Comparison of ENCODE assay signal across 20 cellular contexts in genomic region chr10:87836098-87836497, GRCh38. TPM values are rescaled to one million over a fixed set of nuclear protein-coding genes. Genes with fewer than 3 reads are reported as not detected.
DNase-seq lines count a peak whose midpoint lies in the region; ATAC-seq, FAIRE-seq and TF ChIP-seq lines count a peak whose summit lies in the region.
"Had no signal": no experiment of that assay in that cellular context is flagged by ENCODE, and none has a peak within 500 bp of the region (broad histone marks: within the 10 kb centered on the region; RNA-seq: fewer than 3 reads in every experiment).

No MANE protein-coding gene starts in this region.

- H3K36me3 ChIP-seq in HepG2 (replicated peaks in 1 of 2; ENCODE audit: control insufficient read depth in 1 of 2, insufficient read depth in 2 of 2, low read length in 2 of 2), result no peaks in the 10 kb centered on the region
- H3K36me3 ChIP-seq in right lobe of liver, result no peaks in the 10 kb centered on the region
- H3K36me3 ChIP-seq in K562 (ENCODE audit: control insufficient read depth, insufficient read depth, low read length), result no peaks in the 10 kb centered on the region
- H3K36me3 ChIP-seq: HAP-1 had no signal

- no peaks in the 10 kb centered on the region for H3K79me2 ChIP-seq in HepG2 (ENCODE audit: insufficient read depth, low read length)
- no peaks in the 10 kb centered on the region for H3K79me2 ChIP-seq in K562 (ENCODE audit: control insufficient read depth, insufficient read depth, low read length)

- intact Hi-C loops in HepG2 (cut with micrococcal nuclease; ENCODE audit: unreplicated experiment) (no loop called here), right lobe of liver (cut with DNase I) (no loop called here), K562 (cut with micrococcal nuclease) (no loop called here)

- TF ChIP-seq RAD21 in HepG2 (CRISPR knock-in tag; IDR thresholded peaks at IDR 0.05) (no peak), K562 (CRISPR knock-in tag; conservative IDR thresholded peaks at IDR 0.05 in 1 of 2, IDR thresholded peaks at IDR 0.05 in 1 of 2) (no peak)

- no peaks in the 10 kb centered on the region for H3K9me1 ChIP-seq in K562 (ENCODE audit: control insufficient read depth, insufficient read depth, low read length)

- no peak for ATAC-seq in HepG2
- ATAC-seq in right lobe of liver, result no peak
- peak; percentile 55; the same call in 1 of the 3 replicates for ATAC-seq in K562
- no peak for ATAC-seq in GM18511 (IDR thresholded peaks at IDR 0.05; ENCODE audit: unreplicated experiment)
- no peak for ATAC-seq in activated CD4-positive, CD25-positive, alpha-beta regulatory T cell treated with anti-CD3 and anti-CD28 coated beads, Interleukin-2, amount 50 U/mL, for 24 hours

- in situ Hi-C loops in HepG2 (cut with HindIII; ENCODE audit: extremely low pct_ligation_motif_present, low pct_unique_long_range_greater_than_20kb) (no loop called here), K562 (cut with MboI) (no loop called here)

- H3K27me3 ChIP-seq in HepG2 (ENCODE audit: control insufficient read depth in 1 of 2, insufficient read depth in 2 of 2, low read length in 2 of 2) (peaks cover 0 to 1% of the 10 kb centered on the region in 2 experiments; a peak in 1 of 5 replicates), right lobe of liver (no peaks in the 10 kb centered on the region), K562 (ENCODE audit: control insufficient read depth in 2 of 2, insufficient read depth in 2 of 2, low read length in 2 of 2) (no peaks in the 10 kb centered on the region)

- no peak for TF ChIP-seq POLR2A in HepG2 (IDR thresholded peaks at IDR 0.05; ENCODE audit: insufficient read depth in 1 of 2, low read depth in 2 of 2, low read length in 2 of 2)
- TF ChIP-seq POLR2A in right lobe of liver (IDR thresholded peaks at IDR 0.05), result no peak
- TF ChIP-seq POLR2A in H54 (IDR thresholded peaks at IDR 0.05; ENCODE audit: low read depth, low read length), result no peak
- TF ChIP-seq POLR2A in K562 (conservative IDR thresholded peaks at IDR 0.05), result no peak

- H4K20me1 ChIP-seq in HepG2 (ENCODE audit: insufficient read depth, low read length) (no peaks in the 10 kb centered on the region), K562 (replicated peaks; ENCODE audit: control insufficient read depth, insufficient read depth, low read length) (no peaks in the 10 kb centered on the region)

- DNase-seq in HepG2 (ENCODE audit: low spot score) (no peak), right lobe of liver (no peak), H54 (ENCODE audit: insufficient read length, low spot score) (no peak), K562 (ENCODE audit: extremely low read depth in 1 of 4, low spot score in 3 of 4) (no peak), inferior parietal cortex (ENCODE audit: extremely low spot score) (no peak)
- DNase-seq: 8988T; C1 segment of cervical spinal cord; Calu3; CD4-positive, alpha-beta memory T cell; COR-L47; DMS53; DMS79 treated with DMSO at 0.1 percent for 48 hours; GF-D8; GM23248 had no signal

- H3K4me2 ChIP-seq in HepG2 (ENCODE audit: low read depth, low read length), result no peak overlapping the region
- H3K4me2 ChIP-seq in K562 (ENCODE audit: insufficient read depth, low read length), result no peak overlapping the region

- no peak overlapping the region for H3K9ac ChIP-seq in HepG2 (ENCODE audit: insufficient read depth, low read depth, low read length)
- no peak overlapping the region for H3K9ac ChIP-seq in K562 (ENCODE audit: insufficient read depth in 1 of 2, low read depth in 2 of 2, low read length in 2 of 2)
- H3K9ac ChIP-seq: GM23248 had no signal

- H3K27ac ChIP-seq in HepG2 (ENCODE audit: extremely low read length, insufficient read depth, low read length), result no peak overlapping the region
- no peak overlapping the region for H3K27ac ChIP-seq in right lobe of liver
- H3K27ac ChIP-seq in K562 (ENCODE audit: extremely low read depth, low read depth, low read length), result no peak overlapping the region
- H3K27ac ChIP-seq: GM23248 had no signal

- H3K4me1 ChIP-seq in HepG2 (ENCODE audit: insufficient read depth, low read length) (no peaks in the 10 kb centered on the region), right lobe of liver (no peaks in the 10 kb centered on the region), K562 (replicated peaks in 1 of 2; ENCODE audit: control insufficient read depth in 2 of 2, insufficient read depth in 2 of 2, low read length in 2 of 2) (no peaks in the 10 kb centered on the region)
- H3K4me1 ChIP-seq: HAP-1 had no signal

- no peak overlapping the region for H3K4me3 ChIP-seq in HepG2 (replicated peaks in 1 of 3; ENCODE audit: insufficient read depth in 1 of 3, low read depth in 2 of 3, low read length in 3 of 3)
- H3K4me3 ChIP-seq in right lobe of liver, result no peak overlapping the region
- no peak overlapping the region for H3K4me3 ChIP-seq in K562
- H3K4me3 ChIP-seq: GM23248, HAP-1 had no signal

- POLR2A ChIA-PET in HepG2 (lab: Yijun Ruan, JAX) (no interaction called here), K562 (lab: Yijun Ruan, JAX) (no interaction called here)

- 28% methylated on average over 4 of the region's 4 CpGs for WGBS in HepG2 (ENCODE audit: low lambda C conversion rate)
- WGBS in right lobe of liver (ENCODE audit: insufficient coverage, low coverage, low lambda C conversion rate, missing lambda C conversion rate), result 76% methylated on average over 4 of the region's 4 CpGs
- 12% methylated on average over 4 of the region's 4 CpGs for WGBS in K562 (ENCODE audit: insufficient coverage, low coverage, missing lambda C conversion rate)

- TF ChIP-seq CTCF in HepG2 (CRISPR knock-in tag; IDR thresholded peaks at IDR 0.05) (no peak), right lobe of liver (IDR thresholded peaks at IDR 0.05) (no peak), K562 (IDR thresholded peaks at IDR 0.05 in 2 of 3, conservative IDR thresholded peaks at IDR 0.05 in 1 of 3; ENCODE audit: insufficient read depth in 2 of 3, low read depth in 1 of 3, low read length in 3 of 3) (no peak)

- BruUV-seq in HepG2 (replicated peaks; lab: Mats Ljungman, UMichigan) (no TSS peak), K562 (replicated peaks; lab: Mats Ljungman, UMichigan) (no TSS peak)

- CTCF ChIA-PET in HepG2 (lab: Yijun Ruan, JAX; ENCODE audit: low intra/inter-chr PET ratio, low total read pairs) (no interaction called here), K562 (lab: Yijun Ruan, JAX; ENCODE audit: low intra/inter-chr PET ratio) (no interaction called here)

- H2AFZ ChIP-seq in HepG2 (ENCODE audit: low read length), result no peak overlapping the region
- no peak overlapping the region for H2AFZ ChIP-seq in K562 (ENCODE audit: low read depth, low read length)
- H2AFZ ChIP-seq: GM23248 had no signal

- TF ChIP-seq EP300 in HepG2 (IDR thresholded peaks at IDR 0.05; ENCODE audit: low read depth in 2 of 2, low read length in 2 of 2) (no peak), HepG2 (CRISPR knock-in tag; IDR thresholded peaks at IDR 0.05; ENCODE audit: borderline replicate concordance) (no peak), K562 (IDR thresholded peaks at IDR 0.05; ENCODE audit: low read length) (no peak)

- no peak for FAIRE-seq in HepG2 (lab: Jason Lieb, UNC)
- peak; percentile 90 for FAIRE-seq in H54 (lab: Jason Lieb, UNC)
- FAIRE-seq in K562 (lab: Jason Lieb, UNC), result peak; percentile 44
- FAIRE-seq: GM12891 had no signal

- H3K9me3 ChIP-seq in HepG2 (ENCODE audit: low read length) (no peaks in the 10 kb centered on the region), right lobe of liver (no peaks in the 10 kb centered on the region), K562 (replicated peaks; ENCODE audit: control insufficient read depth, insufficient read depth, low read depth, low read length) (no peaks in the 10 kb centered on the region)
- H3K9me3 ChIP-seq: HAP-1 had no signal

RNA-seq across cellular contexts. Expression of gene ATAD1, which starts 18.1 kb away (rescaled TPM):
- 23.2 and 28.2 TPM in 2 replicates for total RNA-seq in HepG2 (2016; rRNA removed; fragmentation: Illumina TruSeq; extraction: Trizol)
- total RNA-seq in HepG2 (2016; cell fraction: cytosol; rRNA removed; fragmentation: Illumina TruSeq; extraction: Trizol; ENCODE audit: low read depth), result 4.1 and 4.4 TPM in 2 replicates
- 20.5 and 28.2 TPM in 2 replicates for total RNA-seq in HepG2 (2016; cell fraction: insoluble cytoplasmic fraction; rRNA removed; fragmentation: Illumina TruSeq; extraction: Trizol)
- 9.8 and 11.6 TPM in 2 replicates for total RNA-seq in HepG2 (2016; cell fraction: membrane; rRNA removed; fragmentation: Illumina TruSeq; extraction: Trizol)
- total RNA-seq in HepG2 (2016; cell fraction: nucleus; rRNA removed; fragmentation: Illumina TruSeq; extraction: Trizol), result 31.5 and 36.1 TPM in 2 replicates
- 13.2 and 14.9 TPM in 2 replicates for polyA plus RNA-seq in HepG2 (2011; rRNA removed)
- 5.7 and 10.9 TPM in 2 replicates for polyA plus RNA-seq in HepG2 (2011; cell fraction: cytosol; rRNA removed)
- 9.2 and 13.6 TPM in 2 replicates for polyA plus RNA-seq in HepG2 (2011; cell fraction: nucleus; rRNA removed)
- 28.9 and 35.5 TPM in 2 replicates for polyA plus RNA-seq in HepG2 (2012)
- 1.4 and 1.9 TPM in 2 replicates for polyA plus RNA-seq in HepG2 (2016; cell fraction: cytosol; fragmentation: Illumina TruSeq; extraction: Trizol; ENCODE audit: low read depth)
- 15.9 and 16.5 TPM in 2 replicates for polyA plus RNA-seq in HepG2 (2016; cell fraction: insoluble cytoplasmic fraction; fragmentation: Illumina TruSeq; extraction: Trizol; ENCODE audit: low read depth)
- 5.1 and 5.7 TPM in 2 replicates for polyA plus RNA-seq in HepG2 (2016; cell fraction: membrane; fragmentation: Illumina TruSeq; extraction: Trizol; ENCODE audit: low read depth)
- polyA plus RNA-seq in HepG2 (2016; cell fraction: nucleus; fragmentation: Illumina TruSeq; extraction: Trizol; ENCODE audit: insufficient read depth, low read depth), result 35.9 and 37.6 TPM in 2 replicates
- polyA minus RNA-seq in HepG2 (2011; rRNA and poly(A)+ RNA removed; ENCODE audit: low replicate concordance), result 8.2 and 36.0 TPM in 2 replicates
- polyA minus RNA-seq in HepG2 (2011; cell fraction: cytosol; rRNA and poly(A)+ RNA removed), result 15.2 and 18.0 TPM in 2 replicates
- 45.7 and 51.8 TPM in 2 replicates for polyA minus RNA-seq in HepG2 (2011; cell fraction: nucleus; rRNA and poly(A)+ RNA removed)
- total RNA-seq in right lobe of liver, result 10 to 100 TPM; 17.4 to 24.2 (median 22.3) TPM
- 26.9 and 67.3 TPM in 2 replicates for total RNA-seq in K562 (2011; cell fraction: chromatin; rRNA removed; ENCODE audit: low replicate concordance)
- total RNA-seq in K562 (2011; cell fraction: nucleolus; rRNA removed), result 14.2 and 17.1 TPM in 2 replicates
- 30.2 and 34.9 TPM in 2 replicates for total RNA-seq in K562 (2011; cell fraction: nucleoplasm; rRNA removed)
- total RNA-seq in K562 (2014; rRNA removed), result 11.3 and 13.9 TPM in 2 replicates
- total RNA-seq in K562 (2014; rRNA removed; fragmentation: Illumina TruSeq; extraction: Trizol), result 33.8 and 42.0 TPM in 2 replicates
- 24.5 and 26.8 TPM in 2 replicates for total RNA-seq in K562 (2015; rRNA removed; fragmentation: Illumina TruSeq; extraction: Trizol)
- total RNA-seq in K562 (2021), result 28.9 and 33.2 TPM in 2 replicates
- polyA plus RNA-seq in K562 (2011; rRNA removed), result 23.6 and 30.4 TPM in 2 replicates
- polyA plus RNA-seq in K562 (2011; cell fraction: cytosol; rRNA removed), result 4.1 and 10.3 TPM in 2 replicates
- 5.6 and 8.9 TPM in 2 replicates for polyA plus RNA-seq in K562 (2011; cell fraction: nucleus; rRNA removed)
- polyA plus RNA-seq in K562 (2012), result 16.8 and 18.9 TPM in 2 replicates
- 21.6 and 26.8 TPM in 2 replicates for polyA plus RNA-seq in K562 (2014; fragmentation: Illumina TruSeq; extraction: Trizol)
- polyA plus RNA-seq in K562 (2014; fragmentation: Nextera tagmentation; extraction: Ambion mirVana), result 10 to 100 TPM; 27.3 to 31.0 TPM
- 16.9 and 18.9 TPM in 2 replicates for polyA plus RNA-seq in K562 (2014; rRNA removed)
- polyA minus RNA-seq in K562 (2011; rRNA and poly(A)+ RNA removed), result 39.5 and 40.0 TPM in 2 replicates
- 12.5 and 15.4 TPM in 2 replicates for polyA minus RNA-seq in K562 (2011; cell fraction: cytosol; rRNA and poly(A)+ RNA removed)
- polyA minus RNA-seq in K562 (2011; cell fraction: nucleus; rRNA and poly(A)+ RNA removed), result 9.7 and 16.1 TPM in 2 replicates

RNA-seq across cellular contexts. Expression of gene KLLN, which starts 27.2 kb away (rescaled TPM):
- 0.39 and 0.44 TPM in 2 replicates for total RNA-seq in HepG2 (2016; rRNA removed; fragmentation: Illumina TruSeq; extraction: Trizol)
- 0.53 and 0.61 TPM in 2 replicates for total RNA-seq in HepG2 (2016; cell fraction: cytosol; rRNA removed; fragmentation: Illumina TruSeq; extraction: Trizol; ENCODE audit: low read depth)
- 0.45 and 0.46 TPM in 2 replicates for total RNA-seq in HepG2 (2016; cell fraction: insoluble cytoplasmic fraction; rRNA removed; fragmentation: Illumina TruSeq; extraction: Trizol)
- total RNA-seq in HepG2 (2016; cell fraction: membrane; rRNA removed; fragmentation: Illumina TruSeq; extraction: Trizol), result 0.68 and 0.76 TPM in 2 replicates
- total RNA-seq in HepG2 (2016; cell fraction: nucleus; rRNA removed; fragmentation: Illumina TruSeq; extraction: Trizol), result 0.56 and 0.63 TPM in 2 replicates
- 0.08 and 0.12 TPM in 2 replicates for polyA plus RNA-seq in HepG2 (2011; rRNA removed)
- 0.12 and 0.14 TPM in 2 replicates for polyA plus RNA-seq in HepG2 (2011; cell fraction: cytosol; rRNA removed)
- 0.19 and 0.23 TPM in 2 replicates for polyA plus RNA-seq in HepG2 (2011; cell fraction: nucleus; rRNA removed)
- polyA plus RNA-seq in HepG2 (2012), result 0.15 and 0.34 TPM in 2 replicates
- polyA plus RNA-seq in HepG2 (2016; cell fraction: cytosol; fragmentation: Illumina TruSeq; extraction: Trizol; ENCODE audit: low read depth), result 0.06 and 0.10 TPM in 2 replicates
- polyA plus RNA-seq in HepG2 (2016; cell fraction: insoluble cytoplasmic fraction; fragmentation: Illumina TruSeq; extraction: Trizol; ENCODE audit: low read depth), result 0.38 and 0.51 TPM in 2 replicates
- 0.28 and 0.29 TPM in 2 replicates for polyA plus RNA-seq in HepG2 (2016; cell fraction: membrane; fragmentation: Illumina TruSeq; extraction: Trizol; ENCODE audit: low read depth)
- 0.27 TPM in 2 replicates for polyA plus RNA-seq in HepG2 (2016; cell fraction: nucleus; fragmentation: Illumina TruSeq; extraction: Trizol; ENCODE audit: insufficient read depth, low read depth)
- 0.64 and 3.7 TPM in 2 replicates for polyA minus RNA-seq in HepG2 (2011; rRNA and poly(A)+ RNA removed; ENCODE audit: low replicate concordance)
- polyA minus RNA-seq in HepG2 (2011; cell fraction: cytosol; rRNA and poly(A)+ RNA removed), result 0.20 and 0.35 TPM in 2 replicates
- 0.75 and 1.0 TPM in 2 replicates for polyA minus RNA-seq in HepG2 (2011; cell fraction: nucleus; rRNA and poly(A)+ RNA removed)
- total RNA-seq in right lobe of liver, result under 1 TPM in 5 of 6 experiments, not detected in 1; 0.24 to 0.53 (median 0.34) TPM
- 0.42 and 0.51 TPM in 2 replicates for total RNA-seq in K562 (2011; cell fraction: chromatin; rRNA removed; ENCODE audit: low replicate concordance)
- total RNA-seq in K562 (2011; cell fraction: nucleolus; rRNA removed), result 0.39 and 0.50 TPM in 2 replicates
- 0.37 and 0.84 TPM in 2 replicates for total RNA-seq in K562 (2011; cell fraction: nucleoplasm; rRNA removed)
- 0.09 and 0.41 TPM in 2 replicates for total RNA-seq in K562 (2014; rRNA removed)
- 0.22 and 0.29 TPM in 2 replicates for total RNA-seq in K562 (2014; rRNA removed; fragmentation: Illumina TruSeq; extraction: Trizol)
- total RNA-seq in K562 (2015; rRNA removed; fragmentation: Illumina TruSeq; extraction: Trizol), result 0.25 and 0.34 TPM in 2 replicates
- 0.25 and 0.40 TPM in 2 replicates for total RNA-seq in K562 (2021)
- polyA plus RNA-seq in K562 (2011; rRNA removed), result 0.07 and 0.08 TPM in 2 replicates
- polyA plus RNA-seq in K562 (2011; cell fraction: cytosol; rRNA removed), result 0.10 and 0.12 TPM in 2 replicates
- 0.07 and 0.08 TPM in 2 replicates for polyA plus RNA-seq in K562 (2011; cell fraction: nucleus; rRNA removed)
- polyA plus RNA-seq in K562 (2012), result 0.21 and 0.44 TPM in 2 replicates
- polyA plus RNA-seq in K562 (2014; fragmentation: Illumina TruSeq; extraction: Trizol), result 0.22 and 0.29 TPM in 2 replicates
- under 1 TPM; 0.29 to 0.35 TPM for polyA plus RNA-seq in K562 (2014; fragmentation: Nextera tagmentation; extraction: Ambion mirVana)
- 0.08 and 0.32 TPM in 2 replicates for polyA plus RNA-seq in K562 (2014; rRNA removed)
- 0.18 and 0.24 TPM in 2 replicates for polyA minus RNA-seq in K562 (2011; rRNA and poly(A)+ RNA removed)
- not detected in 2 replicates for polyA minus RNA-seq in K562 (2011; cell fraction: cytosol; rRNA and poly(A)+ RNA removed)
- 0.54 and 0.89 TPM in 2 replicates for polyA minus RNA-seq in K562 (2011; cell fraction: nucleus; rRNA and poly(A)+ RNA removed)
- total RNA-seq: Daoy, H4 had no signal

RNA-seq across cellular contexts. Expression of gene PTEN, which starts 27.3 kb away (rescaled TPM):
- total RNA-seq in HepG2 (2016; rRNA removed; fragmentation: Illumina TruSeq; extraction: Trizol) (53.4 and 61.3 TPM in 2 replicates), right lobe of liver (10 to 100 TPM; 37.5 to 73.7 (median 50.4) TPM), K562 (2014; rRNA removed) (16.9 and 22.2 TPM in 2 replicates), K562 (2014; rRNA removed; fragmentation: Illumina TruSeq; extraction: Trizol) (56.9 and 58.5 TPM in 2 replicates), K562 (2015; rRNA removed; fragmentation: Illumina TruSeq; extraction: Trizol) (52.7 and 56.4 TPM in 2 replicates), K562 (2021) (25.0 and 28.4 TPM in 2 replicates)
- 82.4 and 88.0 TPM in 2 replicates for total RNA-seq in HepG2 (2016; cell fraction: cytosol; rRNA removed; fragmentation: Illumina TruSeq; extraction: Trizol; ENCODE audit: low read depth)
- 47.2 and 66.2 TPM in 2 replicates for total RNA-seq in HepG2 (2016; cell fraction: insoluble cytoplasmic fraction; rRNA removed; fragmentation: Illumina TruSeq; extraction: Trizol)
- 81.1 and 107 TPM in 2 replicates for total RNA-seq in HepG2 (2016; cell fraction: membrane; rRNA removed; fragmentation: Illumina TruSeq; extraction: Trizol)
- 127 and 136 TPM in 2 replicates for total RNA-seq in HepG2 (2016; cell fraction: nucleus; rRNA removed; fragmentation: Illumina TruSeq; extraction: Trizol)
- polyA plus RNA-seq in HepG2 (2011; rRNA removed) (21.4 and 30.3 TPM in 2 replicates), K562 (2011; rRNA removed) (24.2 and 25.0 TPM in 2 replicates), K562 (2014; fragmentation: Illumina TruSeq; extraction: Trizol) (15.6 and 15.7 TPM in 2 replicates), K562 (2014; fragmentation: Nextera tagmentation; extraction: Ambion mirVana) (10 to 100 TPM in 1 of 2 experiments, 1 to 10 TPM in 1; 8.4 to 12.8 TPM), K562 (2014; rRNA removed) (13.1 and 18.5 TPM in 2 replicates)
- 7.0 and 9.2 TPM in 2 replicates for polyA plus RNA-seq in HepG2 (2011; cell fraction: cytosol; rRNA removed)
- polyA plus RNA-seq in HepG2 (2011; cell fraction: nucleus; rRNA removed), result 16.9 and 17.8 TPM in 2 replicates
- 34.8 and 38.6 TPM in 2 replicates for polyA plus RNA-seq in HepG2 (2012)
- 34.1 and 35.2 TPM in 2 replicates for polyA plus RNA-seq in HepG2 (2016; cell fraction: cytosol; fragmentation: Illumina TruSeq; extraction: Trizol; ENCODE audit: low read depth)
- 41.9 and 43.9 TPM in 2 replicates for polyA plus RNA-seq in HepG2 (2016; cell fraction: insoluble cytoplasmic fraction; fragmentation: Illumina TruSeq; extraction: Trizol; ENCODE audit: low read depth)
- polyA plus RNA-seq in HepG2 (2016; cell fraction: membrane; fragmentation: Illumina TruSeq; extraction: Trizol; ENCODE audit: low read depth), result 60.0 and 64.3 TPM in 2 replicates
- polyA plus RNA-seq in HepG2 (2016; cell fraction: nucleus; fragmentation: Illumina TruSeq; extraction: Trizol; ENCODE audit: insufficient read depth, low read depth), result 62.6 and 63.9 TPM in 2 replicates
- 18.6 and 85.7 TPM in 2 replicates for polyA minus RNA-seq in HepG2 (2011; rRNA and poly(A)+ RNA removed; ENCODE audit: low replicate concordance)
- 43.6 and 59.8 TPM in 2 replicates for polyA minus RNA-seq in HepG2 (2011; cell fraction: cytosol; rRNA and poly(A)+ RNA removed)
- 255 and 302 TPM in 2 replicates for polyA minus RNA-seq in HepG2 (2011; cell fraction: nucleus; rRNA and poly(A)+ RNA removed)
- total RNA-seq in K562 (2011; cell fraction: chromatin; rRNA removed; ENCODE audit: low replicate concordance), result 26.5 and 143 TPM in 2 replicates
- 16.0 and 23.8 TPM in 2 replicates for total RNA-seq in K562 (2011; cell fraction: nucleolus; rRNA removed)
- total RNA-seq in K562 (2011; cell fraction: nucleoplasm; rRNA removed), result 61.3 and 94.4 TPM in 2 replicates
- 3.4 and 4.9 TPM in 2 replicates for polyA plus RNA-seq in K562 (2011; cell fraction: cytosol; rRNA removed)
- 12.9 and 20.9 TPM in 2 replicates for polyA plus RNA-seq in K562 (2011; cell fraction: nucleus; rRNA removed)
- polyA plus RNA-seq in K562 (2012), result 17.3 and 29.7 TPM in 2 replicates
- 78.7 and 109 TPM in 2 replicates for polyA minus RNA-seq in K562 (2011; rRNA and poly(A)+ RNA removed)
- polyA minus RNA-seq in K562 (2011; cell fraction: cytosol; rRNA and poly(A)+ RNA removed), result 24.5 and 44.1 TPM in 2 replicates
- 54.4 and 127 TPM in 2 replicates for polyA minus RNA-seq in K562 (2011; cell fraction: nucleus; rRNA and poly(A)+ RNA removed)
- total RNA-seq: H4 had no signal

Comparison
In these comparisons a context has a peak if more than half of its experiments do, and no peak if none do; other contexts are left out.
1. Of the 241 proteins assayed by ChIP-seq in both HepG2 and K562: peak only in HepG2: none; only in K562: RFX1; in both: none; in neither: 238; mixed calls (peak in some experiments, not most) for 2.